1 cellular context compared by ENCODE assay signal in the genomic region with DNA sequence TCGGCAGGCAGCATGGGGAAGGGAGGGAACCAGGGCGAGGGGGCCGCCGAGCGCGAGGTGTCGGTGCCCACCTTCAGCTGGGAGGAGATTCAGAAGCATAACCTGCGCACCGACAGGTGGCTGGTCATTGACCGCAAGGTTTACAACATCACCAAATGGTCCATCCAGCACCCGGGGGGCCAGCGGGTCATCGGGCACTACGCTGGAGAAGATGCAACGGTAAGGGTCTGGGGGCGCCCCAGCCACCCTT.
TF ChIP-seq lines count a peak whose summit lies in the region.

No MANE protein-coding gene starts in this region.

TF ChIP-seq in HepG2, 621 proteins besides CTCF, POLR2A, EP300 and RAD21 (continued from another document):
- TF ChIP-seq, protein P1, sequence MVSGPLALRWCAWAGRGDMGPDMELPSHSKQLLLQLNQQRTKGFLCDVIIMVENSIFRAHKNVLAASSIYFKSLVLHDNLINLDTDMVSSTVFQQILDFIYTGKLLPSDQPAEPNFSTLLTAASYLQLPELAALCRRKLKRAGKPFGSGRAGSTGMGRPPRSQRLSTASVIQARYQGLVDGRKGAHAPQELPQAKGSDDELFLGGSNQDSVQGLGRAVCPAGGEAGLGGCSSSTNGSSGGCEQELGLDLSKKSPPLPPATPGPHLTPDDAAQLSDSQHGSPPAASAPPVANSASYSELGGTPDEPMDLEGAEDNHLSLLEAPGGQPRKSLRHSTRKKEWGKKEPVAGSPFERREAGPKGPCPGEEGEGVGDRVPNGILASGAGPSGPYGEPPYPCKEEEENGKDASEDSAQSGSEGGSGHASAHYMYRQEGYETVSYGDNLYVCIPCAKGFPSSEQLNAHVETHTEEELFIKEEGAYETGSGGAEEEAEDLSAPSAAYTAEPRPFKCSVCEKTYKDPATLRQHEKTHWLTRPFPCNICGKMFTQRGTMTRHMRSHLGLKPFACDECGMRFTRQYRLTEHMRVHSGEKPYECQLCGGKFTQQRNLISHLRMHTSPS (CRISPR knock-in tag; IDR thresholded peaks at IDR 0.05; ENCODE audit: low read depth), result no peak
- TF ChIP-seq ZNF749 (CRISPR knock-in tag; IDR thresholded peaks at IDR 0.05; ENCODE audit: borderline replicate concordance) (no peak; the same call in 1 of the 2 replicates), ZNF431 (CRISPR knock-in tag; IDR thresholded peaks at IDR 0.05; ENCODE audit: borderline replicate concordance, low read depth) (no peak), ZNF44 (CRISPR knock-in tag; IDR thresholded peaks at IDR 0.05) (no peak), PHB2 (IDR thresholded peaks at IDR 0.05; ENCODE audit: partially characterized antibody) (no peak), ZNF607 (CRISPR knock-in tag; IDR thresholded peaks at IDR 0.05; ENCODE audit: borderline replicate concordance) (no peak; the same call in 1 of the 2 replicates), ZNF138 (CRISPR knock-in tag; IDR thresholded peaks at IDR 0.05; ENCODE audit: low read depth) (no peak), NCOA5 (CRISPR knock-in tag; IDR thresholded peaks at IDR 0.05) (no peak), REPIN1 (CRISPR knock-in tag; IDR thresholded peaks at IDR 0.05; ENCODE audit: borderline replicate concordance, low read depth) (0 out of 2 replicates have a peak, but pooled peaks have one; percentile 7), TMF1 (CRISPR knock-in tag; IDR thresholded peaks at IDR 0.05; ENCODE audit: low read depth) (0 out of 2 replicates have a peak, but pooled peaks have one; percentile 22), MTF2 (CRISPR knock-in tag; IDR thresholded peaks at IDR 0.05; ENCODE audit: borderline replicate concordance) (no peak), ZFP41 (CRISPR knock-in tag; IDR thresholded peaks at IDR 0.05; ENCODE audit: borderline replicate concordance) (no peak), MAFK (conservative IDR thresholded peaks at IDR 0.05 in 1 of 2, IDR thresholded peaks at IDR 0.05 in 1 of 2; ENCODE audit: low read length in 2 of 2) (no peak), ZNF354B (CRISPR knock-in tag; IDR thresholded peaks at IDR 0.05) (no peak), NFIB (CRISPR knock-in tag; IDR thresholded peaks at IDR 0.05; ENCODE audit: borderline replicate concordance) (no peak)
- TF ChIP-seq, protein P2, sequence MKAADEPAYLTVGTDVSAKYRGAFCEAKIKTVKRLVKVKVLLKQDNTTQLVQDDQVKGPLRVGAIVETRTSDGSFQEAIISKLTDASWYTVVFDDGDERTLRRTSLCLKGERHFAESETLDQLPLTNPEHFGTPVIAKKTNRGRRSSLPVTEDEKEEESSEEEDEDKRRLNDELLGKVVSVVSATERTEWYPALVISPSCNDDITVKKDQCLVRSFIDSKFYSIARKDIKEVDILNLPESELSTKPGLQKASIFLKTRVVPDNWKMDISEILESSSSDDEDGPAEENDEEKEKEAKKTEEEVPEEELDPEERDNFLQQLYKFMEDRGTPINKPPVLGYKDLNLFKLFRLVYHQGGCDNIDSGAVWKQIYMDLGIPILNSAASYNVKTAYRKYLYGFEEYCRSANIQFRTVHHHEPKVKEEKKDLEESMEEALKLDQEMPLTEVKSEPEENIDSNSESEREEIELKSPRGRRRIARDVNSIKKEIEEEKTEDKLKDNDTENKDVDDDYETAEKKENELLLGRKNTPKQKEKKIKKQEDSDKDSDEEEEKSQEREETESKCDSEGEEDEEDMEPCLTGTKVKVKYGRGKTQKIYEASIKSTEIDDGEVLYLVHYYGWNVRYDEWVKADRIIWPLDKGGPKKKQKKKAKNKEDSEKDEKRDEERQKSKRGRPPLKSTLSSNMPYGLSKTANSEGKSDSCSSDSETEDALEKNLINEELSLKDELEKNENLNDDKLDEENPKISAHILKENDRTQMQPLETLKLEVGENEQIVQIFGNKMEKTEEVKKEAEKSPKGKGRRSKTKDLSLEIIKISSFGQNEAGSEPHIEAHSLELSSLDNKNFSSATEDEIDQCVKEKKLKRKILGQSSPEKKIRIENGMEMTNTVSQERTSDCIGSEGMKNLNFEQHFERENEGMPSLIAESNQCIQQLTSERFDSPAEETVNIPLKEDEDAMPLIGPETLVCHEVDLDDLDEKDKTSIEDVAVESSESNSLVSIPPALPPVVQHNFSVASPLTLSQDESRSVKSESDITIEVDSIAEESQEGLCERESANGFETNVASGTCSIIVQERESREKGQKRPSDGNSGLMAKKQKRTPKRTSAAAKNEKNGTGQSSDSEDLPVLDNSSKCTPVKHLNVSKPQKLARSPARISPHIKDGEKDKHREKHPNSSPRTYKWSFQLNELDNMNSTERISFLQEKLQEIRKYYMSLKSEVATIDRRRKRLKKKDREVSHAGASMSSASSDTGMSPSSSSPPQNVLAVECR (CRISPR knock-in tag; IDR thresholded peaks at IDR 0.05; ENCODE audit: borderline replicate concordance), result peak; percentile 19; the same call in 1 of the 2 replicates
- TF ChIP-seq, protein P3, sequence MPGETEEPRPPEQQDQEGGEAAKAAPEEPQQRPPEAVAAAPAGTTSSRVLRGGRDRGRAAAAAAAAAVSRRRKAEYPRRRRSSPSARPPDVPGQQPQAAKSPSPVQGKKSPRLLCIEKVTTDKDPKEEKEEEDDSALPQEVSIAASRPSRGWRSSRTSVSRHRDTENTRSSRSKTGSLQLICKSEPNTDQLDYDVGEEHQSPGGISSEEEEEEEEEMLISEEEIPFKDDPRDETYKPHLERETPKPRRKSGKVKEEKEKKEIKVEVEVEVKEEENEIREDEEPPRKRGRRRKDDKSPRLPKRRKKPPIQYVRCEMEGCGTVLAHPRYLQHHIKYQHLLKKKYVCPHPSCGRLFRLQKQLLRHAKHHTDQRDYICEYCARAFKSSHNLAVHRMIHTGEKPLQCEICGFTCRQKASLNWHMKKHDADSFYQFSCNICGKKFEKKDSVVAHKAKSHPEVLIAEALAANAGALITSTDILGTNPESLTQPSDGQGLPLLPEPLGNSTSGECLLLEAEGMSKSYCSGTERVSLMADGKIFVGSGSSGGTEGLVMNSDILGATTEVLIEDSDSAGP (CRISPR knock-in tag; IDR thresholded peaks at IDR 0.05; ENCODE audit: borderline replicate concordance), result 0 out of 2 replicates have a peak, but pooled peaks have one; percentile 66
- TF ChIP-seq, protein P4, sequence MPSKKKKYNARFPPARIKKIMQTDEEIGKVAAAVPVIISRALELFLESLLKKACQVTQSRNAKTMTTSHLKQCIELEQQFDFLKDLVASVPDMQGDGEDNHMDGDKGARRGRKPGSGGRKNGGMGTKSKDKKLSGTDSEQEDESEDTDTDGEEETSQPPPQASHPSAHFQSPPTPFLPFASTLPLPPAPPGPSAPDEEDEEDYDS (CRISPR knock-in tag; IDR thresholded peaks at IDR 0.05), result no peak
- TF ChIP-seq, protein P5, sequence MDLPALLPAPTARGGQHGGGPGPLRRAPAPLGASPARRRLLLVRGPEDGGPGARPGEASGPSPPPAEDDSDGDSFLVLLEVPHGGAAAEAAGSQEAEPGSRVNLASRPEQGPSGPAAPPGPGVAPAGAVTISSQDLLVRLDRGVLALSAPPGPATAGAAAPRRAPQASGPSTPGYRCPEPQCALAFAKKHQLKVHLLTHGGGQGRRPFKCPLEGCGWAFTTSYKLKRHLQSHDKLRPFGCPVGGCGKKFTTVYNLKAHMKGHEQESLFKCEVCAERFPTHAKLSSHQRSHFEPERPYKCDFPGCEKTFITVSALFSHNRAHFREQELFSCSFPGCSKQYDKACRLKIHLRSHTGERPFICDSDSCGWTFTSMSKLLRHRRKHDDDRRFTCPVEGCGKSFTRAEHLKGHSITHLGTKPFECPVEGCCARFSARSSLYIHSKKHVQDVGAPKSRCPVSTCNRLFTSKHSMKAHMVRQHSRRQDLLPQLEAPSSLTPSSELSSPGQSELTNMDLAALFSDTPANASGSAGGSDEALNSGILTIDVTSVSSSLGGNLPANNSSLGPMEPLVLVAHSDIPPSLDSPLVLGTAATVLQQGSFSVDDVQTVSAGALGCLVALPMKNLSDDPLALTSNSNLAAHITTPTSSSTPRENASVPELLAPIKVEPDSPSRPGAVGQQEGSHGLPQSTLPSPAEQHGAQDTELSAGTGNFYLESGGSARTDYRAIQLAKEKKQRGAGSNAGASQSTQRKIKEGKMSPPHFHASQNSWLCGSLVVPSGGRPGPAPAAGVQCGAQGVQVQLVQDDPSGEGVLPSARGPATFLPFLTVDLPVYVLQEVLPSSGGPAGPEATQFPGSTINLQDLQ (CRISPR knock-in tag; IDR thresholded peaks at IDR 0.05), result no peak; the same call in 1 of the 2 replicates
- TF ChIP-seq, protein P6, sequence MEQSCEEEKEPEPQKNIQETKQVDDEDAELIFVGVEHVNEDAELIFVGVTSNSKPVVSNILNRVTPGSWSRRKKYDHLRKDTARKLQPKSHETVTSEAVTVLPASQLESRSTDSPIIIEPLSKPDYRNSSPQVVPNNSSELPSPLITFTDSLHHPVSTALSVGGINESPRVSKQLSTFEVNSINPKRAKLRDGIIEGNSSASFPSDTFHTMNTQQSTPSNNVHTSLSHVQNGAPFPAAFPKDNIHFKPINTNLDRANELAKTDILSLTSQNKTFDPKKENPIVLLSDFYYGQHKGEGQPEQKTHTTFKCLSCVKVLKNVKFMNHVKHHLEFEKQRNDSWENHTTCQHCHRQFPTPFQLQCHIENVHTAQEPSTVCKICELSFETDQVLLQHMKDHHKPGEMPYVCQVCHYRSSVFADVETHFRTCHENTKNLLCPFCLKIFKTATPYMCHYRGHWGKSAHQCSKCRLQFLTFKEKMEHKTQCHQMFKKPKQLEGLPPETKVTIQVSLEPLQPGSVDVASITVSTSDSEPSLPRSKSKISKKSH (CRISPR knock-in tag; IDR thresholded peaks at IDR 0.05; ENCODE audit: borderline replicate concordance), result peak; percentile 84
- TF ChIP-seq, protein P7, sequence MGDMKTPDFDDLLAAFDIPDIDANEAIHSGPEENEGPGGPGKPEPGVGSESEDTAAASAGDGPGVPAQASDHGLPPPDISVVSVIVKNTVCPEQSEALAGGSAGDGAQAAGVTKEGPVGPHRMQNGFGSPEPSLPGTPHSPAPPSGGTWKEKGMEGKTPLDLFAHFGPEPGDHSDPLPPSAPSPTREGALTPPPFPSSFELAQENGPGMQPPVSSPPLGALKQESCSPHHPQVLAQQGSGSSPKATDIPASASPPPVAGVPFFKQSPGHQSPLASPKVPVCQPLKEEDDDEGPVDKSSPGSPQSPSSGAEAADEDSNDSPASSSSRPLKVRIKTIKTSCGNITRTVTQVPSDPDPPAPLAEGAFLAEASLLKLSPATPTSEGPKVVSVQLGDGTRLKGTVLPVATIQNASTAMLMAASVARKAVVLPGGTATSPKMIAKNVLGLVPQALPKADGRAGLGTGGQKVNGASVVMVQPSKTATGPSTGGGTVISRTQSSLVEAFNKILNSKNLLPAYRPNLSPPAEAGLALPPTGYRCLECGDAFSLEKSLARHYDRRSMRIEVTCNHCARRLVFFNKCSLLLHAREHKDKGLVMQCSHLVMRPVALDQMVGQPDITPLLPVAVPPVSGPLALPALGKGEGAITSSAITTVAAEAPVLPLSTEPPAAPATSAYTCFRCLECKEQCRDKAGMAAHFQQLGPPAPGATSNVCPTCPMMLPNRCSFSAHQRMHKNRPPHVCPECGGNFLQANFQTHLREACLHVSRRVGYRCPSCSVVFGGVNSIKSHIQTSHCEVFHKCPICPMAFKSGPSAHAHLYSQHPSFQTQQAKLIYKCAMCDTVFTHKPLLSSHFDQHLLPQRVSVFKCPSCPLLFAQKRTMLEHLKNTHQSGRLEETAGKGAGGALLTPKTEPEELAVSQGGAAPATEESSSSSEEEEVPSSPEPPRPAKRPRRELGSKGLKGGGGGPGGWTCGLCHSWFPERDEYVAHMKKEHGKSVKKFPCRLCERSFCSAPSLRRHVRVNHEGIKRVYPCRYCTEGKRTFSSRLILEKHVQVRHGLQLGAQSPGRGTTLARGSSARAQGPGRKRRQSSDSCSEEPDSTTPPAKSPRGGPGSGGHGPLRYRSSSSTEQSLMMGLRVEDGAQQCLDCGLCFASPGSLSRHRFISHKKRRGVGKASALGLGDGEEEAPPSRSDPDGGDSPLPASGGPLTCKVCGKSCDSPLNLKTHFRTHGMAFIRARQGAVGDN (CRISPR knock-in tag; IDR thresholded peaks at IDR 0.05), result peak; percentile 11
- TF ChIP-seq, protein P8, sequence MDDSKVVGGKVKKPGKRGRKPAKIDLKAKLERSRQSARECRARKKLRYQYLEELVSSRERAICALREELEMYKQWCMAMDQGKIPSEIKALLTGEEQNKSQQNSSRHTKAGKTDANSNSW (CRISPR knock-in tag; IDR thresholded peaks at IDR 0.05; ENCODE audit: borderline replicate concordance), result no peak
